1 cellular context compared by ENCODE assay signal in the genomic region with DNA sequence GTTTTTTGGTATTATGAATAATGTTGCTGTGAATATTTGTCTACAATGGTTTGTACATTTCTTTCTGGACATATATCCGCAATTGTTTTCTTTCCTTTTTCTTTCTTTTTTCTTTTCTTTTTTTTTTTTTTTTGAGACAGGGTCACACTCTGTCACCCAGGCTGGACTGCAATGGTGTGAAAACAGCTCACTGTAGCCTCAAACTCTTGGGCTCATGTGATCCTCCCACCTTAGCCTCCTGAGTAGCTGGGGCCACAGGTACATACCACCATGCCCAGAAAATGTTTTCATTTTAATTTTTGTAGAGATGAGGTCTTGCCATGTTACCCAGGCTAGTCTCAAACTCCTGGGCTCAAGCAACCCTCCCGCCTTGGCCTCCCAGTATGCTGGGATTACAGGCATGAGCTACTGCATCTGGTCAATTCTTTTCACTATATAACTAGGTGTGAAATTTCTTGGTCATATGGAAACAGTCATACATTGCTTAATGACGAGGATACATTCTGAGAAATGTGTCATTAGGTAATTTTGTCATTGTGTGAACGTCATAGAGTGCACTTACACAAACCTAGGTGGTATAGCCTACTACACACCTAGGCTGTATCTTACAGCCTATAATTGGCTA.
TF ChIP-seq lines count a peak whose summit lies in the region.

No MANE protein-coding gene starts in this region.

TF ChIP-seq in GM12891, 5 proteins besides CTCF, POLR2A, EP300 and RAD21:
- no peak for TF ChIP-seq SPI1 (IDR thresholded peaks at IDR 0.05; ENCODE audit: low read depth, low read length)
- no peak for TF ChIP-seq POU2F2 (IDR thresholded peaks at IDR 0.05; ENCODE audit: low read depth, low read length)
- no peak for TF ChIP-seq TAF1 (IDR thresholded peaks at IDR 0.05; ENCODE audit: low read depth, low read length)
- no peak for TF ChIP-seq PAX5 (IDR thresholded peaks at IDR 0.05; ENCODE audit: insufficient read depth, low read length, severe bottlenecking)
- TF ChIP-seq POLR2AphosphoS5 (IDR thresholded peaks at IDR 0.05; ENCODE audit: low read depth, low read length), result no peak
